ENCODE assay signal across 1 cellular context in genomic region chr7:94338921-94339371, GRCh38.
TF ChIP-seq lines count a peak whose summit lies in the region.

No MANE protein-coding gene starts in this region.

TF ChIP-seq in GM23338, 12 proteins besides CTCF, POLR2A, EP300 and RAD21 (continued from another document):
- TF ChIP-seq REST (IDR thresholded peaks at IDR 0.05; ENCODE audit: unreplicated experiment) (no peak), EZH2phosphoT487 (IDR thresholded peaks at IDR 0.05; ENCODE audit: unreplicated experiment) (no peak), CREB1 (CRISPR knock-in tag; IDR thresholded peaks at IDR 0.05; ENCODE audit: low read depth) (no peak), JUNB (IDR thresholded peaks at IDR 0.05; ENCODE audit: unreplicated experiment) (no peak), ZNF114 (CRISPR knock-in tag; IDR thresholded peaks at IDR 0.05) (no peak), STAT1 (IDR thresholded peaks at IDR 0.05; ENCODE audit: unreplicated experiment) (no peak)
